Comparison of ENCODE assay signal across 1 cellular context in the genomic region with DNA sequence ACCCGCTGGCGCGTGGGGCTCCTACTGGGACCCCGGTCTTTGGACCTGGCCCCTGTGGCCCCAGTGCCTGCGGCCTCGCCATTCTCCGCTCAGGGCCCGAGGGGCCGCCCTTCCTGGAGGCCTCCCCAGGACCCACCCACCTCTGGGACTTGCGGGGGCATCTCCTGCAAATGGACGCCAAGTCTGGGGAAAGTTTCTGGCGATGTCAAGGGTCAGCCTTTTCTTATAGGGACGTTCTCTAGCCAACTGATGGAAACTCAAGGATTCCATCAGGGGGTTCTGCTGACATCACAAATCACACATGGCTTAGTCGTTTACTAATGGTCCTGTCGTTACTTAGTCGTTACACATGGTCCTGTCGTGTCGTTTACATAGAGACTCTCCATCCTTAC.
TF ChIP-seq lines count a peak whose summit lies in the region.

No MANE protein-coding gene starts in this region.

TF ChIP-seq in HEK293, 187 proteins besides CTCF, POLR2A, EP300 and RAD21 (continued from another document):
- TF ChIP-seq, protein P1, sequence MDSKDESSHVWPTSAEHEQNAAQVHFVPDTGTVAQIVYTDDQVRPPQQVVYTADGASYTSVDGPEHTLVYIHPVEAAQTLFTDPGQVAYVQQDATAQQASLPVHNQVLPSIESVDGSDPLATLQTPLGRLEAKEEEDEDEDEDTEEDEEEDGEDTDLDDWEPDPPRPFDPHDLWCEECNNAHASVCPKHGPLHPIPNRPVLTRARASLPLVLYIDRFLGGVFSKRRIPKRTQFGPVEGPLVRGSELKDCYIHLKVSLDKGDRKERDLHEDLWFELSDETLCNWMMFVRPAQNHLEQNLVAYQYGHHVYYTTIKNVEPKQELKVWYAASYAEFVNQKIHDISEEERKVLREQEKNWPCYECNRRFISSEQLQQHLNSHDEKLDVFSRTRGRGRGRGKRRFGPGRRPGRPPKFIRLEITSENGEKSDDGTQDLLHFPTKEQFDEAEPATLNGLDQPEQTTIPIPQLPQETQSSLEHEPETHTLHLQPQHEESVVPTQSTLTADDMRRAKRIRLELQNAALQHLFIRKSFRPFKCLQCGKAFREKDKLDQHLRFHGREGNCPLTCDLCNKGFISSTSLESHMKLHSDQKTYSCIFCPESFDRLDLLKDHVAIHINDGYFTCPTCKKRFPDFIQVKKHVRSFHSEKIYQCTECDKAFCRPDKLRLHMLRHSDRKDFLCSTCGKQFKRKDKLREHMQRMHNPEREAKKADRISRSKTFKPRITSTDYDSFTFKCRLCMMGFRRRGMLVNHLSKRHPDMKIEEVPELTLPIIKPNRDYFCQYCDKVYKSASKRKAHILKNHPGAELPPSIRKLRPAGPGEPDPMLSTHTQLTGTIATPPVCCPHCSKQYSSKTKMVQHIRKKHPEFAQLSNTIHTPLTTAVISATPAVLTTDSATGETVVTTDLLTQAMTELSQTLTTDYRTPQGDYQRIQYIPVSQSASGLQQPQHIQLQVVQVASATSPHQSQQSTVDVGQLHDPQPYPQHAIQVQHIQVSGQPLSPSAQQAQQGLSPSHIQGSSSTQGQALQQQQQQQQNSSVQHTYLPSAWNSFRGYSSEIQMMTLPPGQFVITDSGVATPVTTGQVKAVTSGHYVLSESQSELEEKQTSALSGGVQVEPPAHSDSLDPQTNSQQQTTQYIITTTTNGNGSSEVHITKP (tag by site-specific recombination; IDR thresholded peaks at IDR 0.05): peak; percentile 30; the same call in 1 of the 2 replicates
- TF ChIP-seq WT1 (tag by site-specific recombination; IDR thresholded peaks at IDR 0.05): no peak
